22 cellular contexts compared by ENCODE assay signal in genomic region chr3:13053915-13054704, GRCh38. TPM values are rescaled to one million over a fixed set of nuclear protein-coding genes. Genes with fewer than 3 reads are reported as not detected.
DNase-seq lines count a peak whose midpoint lies in the region; ATAC-seq, FAIRE-seq and TF ChIP-seq lines count a peak whose summit lies in the region.
"Had no signal": no experiment of that assay in that cellular context is flagged by ENCODE, and none has a peak within 500 bp of the region (broad histone marks: within the 10 kb centered on the region; RNA-seq: fewer than 3 reads in every experiment).

No MANE protein-coding gene starts in this region.

- in situ Hi-C loops in HepG2 (cut with HindIII; ENCODE audit: extremely low pct_ligation_motif_present, low pct_unique_long_range_greater_than_20kb): no loop called here

- H3K27me3 ChIP-seq in HepG2 (ENCODE audit: control insufficient read depth in 1 of 2, insufficient read depth in 2 of 2, low read length in 2 of 2) (no peaks in the 10 kb centered on the region), right lobe of liver (no peaks in the 10 kb centered on the region), H1 (replicated peaks in 1 of 4; ENCODE audit: control insufficient read depth in 3 of 4, extremely low read depth in 1 of 4, insufficient read depth in 3 of 4, low read length in 3 of 4) (no peaks in the 10 kb centered on the region; a peak in 1 of 7 replicates), neuronal stem cell (ENCODE audit: control insufficient read depth in 3 of 3, insufficient read depth in 3 of 3, low read depth in 1 of 3, low read length in 3 of 3) (no peaks in the 10 kb centered on the region)

- TF ChIP-seq RAD21 in HepG2 (CRISPR knock-in tag; IDR thresholded peaks at IDR 0.05) (no peak), H1 (IDR thresholded peaks at IDR 0.05 in 1 of 2, conservative IDR thresholded peaks at IDR 0.05 in 1 of 2; ENCODE audit: low read depth in 2 of 2, low read length in 2 of 2) (no peak)

- no peak for TF ChIP-seq POLR2A in HepG2 (IDR thresholded peaks at IDR 0.05; ENCODE audit: insufficient read depth in 1 of 2, low read depth in 2 of 2, low read length in 2 of 2)
- no peak for TF ChIP-seq POLR2A in right lobe of liver (IDR thresholded peaks at IDR 0.05)
- TF ChIP-seq POLR2A in H1 (IDR thresholded peaks at IDR 0.05; ENCODE audit: control extremely low read depth in 1 of 2, low read depth in 2 of 2, low read length in 2 of 2): no peak

- H3K4ac ChIP-seq in H1 (replicated peaks; ENCODE audit: insufficient read length, low read depth, low read length): no peak overlapping the region
- H3K4ac ChIP-seq in neuronal stem cell (ENCODE audit: low read length): peak overlapping the region; percentile 26

- H3K4me3 ChIP-seq in HepG2 (replicated peaks in 1 of 3; ENCODE audit: insufficient read depth in 1 of 3, low read depth in 2 of 3, low read length in 3 of 3) (no peak overlapping the region), right lobe of liver (no peak overlapping the region), H1 (ENCODE audit: extremely low read depth in 1 of 4, insufficient read depth in 2 of 4, low read depth in 3 of 4, low read length in 4 of 4) (no peak overlapping the region), neuronal stem cell (ENCODE audit: low read length in 2 of 2) (no peak overlapping the region), OCI-LY7 (ENCODE audit: low read depth, low read length, poor library complexity, severe bottlenecking) (no peak overlapping the region)
- H3K4me3 ChIP-seq: A549, K562 had no signal

- H4K91ac ChIP-seq in H1 (replicated peaks; ENCODE audit: insufficient read length, low read length) (no peak overlapping the region), neuronal stem cell (ENCODE audit: low read depth, low read length, poor library complexity) (no peak overlapping the region)

- TF ChIP-seq EP300 in HepG2 (IDR thresholded peaks at IDR 0.05; ENCODE audit: low read depth in 2 of 2, low read length in 2 of 2) (no peak), HepG2 (CRISPR knock-in tag; IDR thresholded peaks at IDR 0.05; ENCODE audit: borderline replicate concordance) (no peak), H1 (IDR thresholded peaks at IDR 0.05; ENCODE audit: borderline replicate concordance in 1 of 2, low read depth in 2 of 2, low read length in 2 of 2) (no peak)

- CTCF ChIA-PET in HepG2 (lab: Yijun Ruan, JAX; ENCODE audit: low intra/inter-chr PET ratio, low total read pairs) (no interaction called here), H1 (lab: Charles Lee; ENCODE audit: partially characterized antibody) (interaction anchor here (0.6 to 1.6 kb wide), 3 partner anchors 13 to 27 kb away, joined by 3 read pairs; no protein-coding TSS in a partner anchor), OCI-LY7 (lab: Charles Lee; ENCODE audit: unreplicated experiment) (no interaction called here)

- TF ChIP-seq CTCF in HepG2 (CRISPR knock-in tag; IDR thresholded peaks at IDR 0.05) (no peak), right lobe of liver (IDR thresholded peaks at IDR 0.05) (no peak), H1 (IDR thresholded peaks at IDR 0.05; ENCODE audit: control extremely low read depth in 1 of 3, insufficient read depth in 1 of 3, low read depth in 1 of 3, low read length in 3 of 3) (no peak), OCI-LY7 (conservative IDR thresholded peaks at IDR 0.05; ENCODE audit: low read length) (no peak)

- no peak for ATAC-seq in HepG2
- no peak for ATAC-seq in right lobe of liver
- ATAC-seq: A549, K562 had no signal

- H3K23me2 ChIP-seq in H1 (ENCODE audit: low read depth, low read length): no peaks in the 10 kb centered on the region

- no peak overlapping the region for H3K4me2 ChIP-seq in HepG2 (ENCODE audit: low read depth, low read length)
- no peak overlapping the region for H3K4me2 ChIP-seq in H1 (ENCODE audit: insufficient read depth in 1 of 2, low read depth in 2 of 2, low read length in 2 of 2)
- H3K4me2 ChIP-seq in neuronal stem cell (ENCODE audit: insufficient read depth, low read length, poor library complexity, severe bottlenecking): no peak overlapping the region
- H3K4me2 ChIP-seq in OCI-LY7 (ENCODE audit: low read length): no peak overlapping the region
- H3K4me2 ChIP-seq: A549 had no signal

- no peak overlapping the region for H3K23ac ChIP-seq in H1 (ENCODE audit: insufficient read length)
- H3K23ac ChIP-seq in neuronal stem cell (ENCODE audit: low read depth, low read length, poor library complexity): peak overlapping the region; percentile 83

- H3K4me1 ChIP-seq in HepG2 (ENCODE audit: insufficient read depth, low read length): peaks cover 14% of the 10 kb centered on the region
- H3K4me1 ChIP-seq in right lobe of liver: no peaks in the 10 kb centered on the region
- peaks cover 0 to 10% (median 4%) of the 10 kb centered on the region in 4 experiments; a peak in 5 of 7 replicates for H3K4me1 ChIP-seq in H1 (replicated peaks in 1 of 4; ENCODE audit: control insufficient read depth in 3 of 4, insufficient read depth in 4 of 4, low read length in 3 of 4)
- H3K4me1 ChIP-seq in neuronal stem cell (ENCODE audit: control insufficient read depth in 2 of 2, insufficient read depth in 1 of 2, low read depth in 1 of 2, low read length in 2 of 2): peaks cover 14 to 15% of the 10 kb centered on the region in 2 donors
- H3K4me1 ChIP-seq in OCI-LY7 (ENCODE audit: insufficient read depth, low read length, poor library complexity, severe bottlenecking): peaks cover 39% of the 10 kb centered on the region
- H3K4me1 ChIP-seq: A549 had no signal

- 0 out of 2 replicates have a peak overlapping the region, but pooled peaks have one; percentile 2 for H2BK12ac ChIP-seq in H1 (ENCODE audit: low read depth, low read length)
- H2BK12ac ChIP-seq in neuronal stem cell (ENCODE audit: low read length): no peak overlapping the region

- H3K18ac ChIP-seq in H1 (ENCODE audit: extremely low read depth, low read length): no peak overlapping the region
- peak overlapping the region; percentile 75 for H3K18ac ChIP-seq in neuronal stem cell (ENCODE audit: low read length)

- H2BK15ac ChIP-seq in H1 (ENCODE audit: low read length): no peak overlapping the region; the same call in 1 of the 2 replicates
- no peak overlapping the region for H2BK15ac ChIP-seq in neuronal stem cell (ENCODE audit: low read length)

- H3K9me2 ChIP-seq in OCI-LY7 (ENCODE audit: insufficient read depth, low read length): no peaks in the 10 kb centered on the region

- no peak overlapping the region for H4K5ac ChIP-seq in H1 (ENCODE audit: insufficient read length, low read depth, low read length)

- no peak overlapping the region for H2AK5ac ChIP-seq in H1 (ENCODE audit: low read depth, low read length)
- H2AK5ac ChIP-seq in neuronal stem cell (ENCODE audit: low read depth, low read length): no peak overlapping the region

- intact Hi-C loops in HepG2 (cut with micrococcal nuclease; ENCODE audit: unreplicated experiment): no loop called here
- intact Hi-C loops in right lobe of liver (cut with DNase I): no loop called here
- intact Hi-C loops in OCI-LY7 (cut with micrococcal nuclease; ENCODE audit: unreplicated experiment): no loop called here

- no peak overlapping the region for H2BK120ac ChIP-seq in H1 (replicated peaks; ENCODE audit: low read depth, low read length)
- H2BK120ac ChIP-seq in neuronal stem cell (ENCODE audit: low read depth, low read length): no peak overlapping the region

- H3K9me3 ChIP-seq in HepG2 (ENCODE audit: low read length) (no peaks in the 10 kb centered on the region), right lobe of liver (no peaks in the 10 kb centered on the region), H1 (ENCODE audit: insufficient read depth in 2 of 2, low read depth in 1 of 2, low read length in 1 of 2) (no peaks in the 10 kb centered on the region), neuronal stem cell (replicated peaks in 1 of 2; ENCODE audit: control insufficient read depth in 2 of 2, insufficient read depth in 1 of 2, low read depth in 1 of 2, low read length in 2 of 2) (no peaks in the 10 kb centered on the region), OCI-LY7 (ENCODE audit: low read length) (no peaks in the 10 kb centered on the region)
- H3K9me3 ChIP-seq: A549 had no signal

- no peak overlapping the region for H2BK5ac ChIP-seq in H1 (ENCODE audit: low read depth, low read length)
- H2BK5ac ChIP-seq in neuronal stem cell (ENCODE audit: low read length): peak overlapping the region; percentile 85

- no peaks in the 10 kb centered on the region for H3K79me2 ChIP-seq in HepG2 (ENCODE audit: insufficient read depth, low read length)
- no peaks in the 10 kb centered on the region for H3K79me2 ChIP-seq in H1 (ENCODE audit: control insufficient read depth in 1 of 2, insufficient read depth in 2 of 2, low read length in 2 of 2)
- peaks cover 28% of the 10 kb centered on the region; the same call in 1 of the 2 replicates for H3K79me2 ChIP-seq in OCI-LY7 (ENCODE audit: insufficient read depth, low read depth, low read length)

- H3K27ac ChIP-seq in HepG2 (ENCODE audit: extremely low read length, insufficient read depth, low read length): no peak overlapping the region
- no peak overlapping the region for H3K27ac ChIP-seq in right lobe of liver
- no peak overlapping the region for H3K27ac ChIP-seq in H1 (ENCODE audit: low read depth, low read length)
- H3K27ac ChIP-seq in neuronal stem cell (replicated peaks; ENCODE audit: low read length): no peak overlapping the region
- H3K27ac ChIP-seq in OCI-LY7 (ENCODE audit: low read depth, low read length, poor library complexity, severe bottlenecking): no peak overlapping the region
- H3K27ac ChIP-seq: A549, HL-60 had no signal

- H3K79me1 ChIP-seq in H1 (ENCODE audit: low read depth, low read length) (no peaks in the 10 kb centered on the region; the same call in 1 of the 2 replicates), neuronal stem cell (ENCODE audit: low read depth, low read length) (peaks cover 2% of the 10 kb centered on the region)

- BruUV-seq in HepG2 (replicated peaks; lab: Mats Ljungman, UMichigan) (no TSS peak), OCI-LY7 (replicated peaks; lab: Mats Ljungman, UMichigan) (no TSS peak)

- H3K56ac ChIP-seq in H1 (replicated peaks; ENCODE audit: insufficient read length, low read depth, low read length): no peak overlapping the region

- 95% methylated on average over 16 of the region's 22 CpGs for WGBS in HepG2 (ENCODE audit: low lambda C conversion rate)
- 92% methylated on average over 10 of the region's 22 CpGs for WGBS in right lobe of liver (ENCODE audit: insufficient coverage, low coverage, low lambda C conversion rate, missing lambda C conversion rate)
- WGBS in H1 (ENCODE audit: extremely low coverage in 1 of 2, insufficient coverage in 1 of 2, insufficient read length in 1 of 2, insufficient replicate concordance in 2 of 2, low coverage in 1 of 2, low lambda C conversion rate in 2 of 2, missing lambda C conversion rate in 1 of 2), 2 experiments: 92% methylated on average over 22 of the region's 22 CpGs; no CpG with 5 or more reads in 1 of the 2 experiments
- no CpG with 5 or more reads among the region's 22 CpGs for WGBS in neuronal stem cell (ENCODE audit: extremely low coverage in 2 of 2, insufficient read length in 2 of 2, insufficient replicate concordance in 1 of 2), 2 donors

- H3K9ac ChIP-seq in HepG2 (ENCODE audit: insufficient read depth, low read depth, low read length) (no peak overlapping the region), H1 (replicated peaks in 1 of 4; ENCODE audit: extremely low read depth in 1 of 4, low read depth in 3 of 4, low read length in 3 of 4) (no peak overlapping the region), neuronal stem cell (ENCODE audit: low read depth, low read length, poor library complexity) (peak overlapping the region; percentile 70)

- H4K20me1 ChIP-seq in HepG2 (ENCODE audit: insufficient read depth, low read length): no peaks in the 10 kb centered on the region; the same call in 1 of the 2 replicates
- H4K20me1 ChIP-seq in H1 (replicated peaks in 1 of 2; ENCODE audit: control insufficient read depth in 1 of 2, insufficient read depth in 2 of 2, low read length in 2 of 2): no peaks in the 10 kb centered on the region
- H4K20me1 ChIP-seq in OCI-LY7 (ENCODE audit: insufficient read depth, low read length): no peaks in the 10 kb centered on the region

- H3K14ac ChIP-seq in H1 (ENCODE audit: insufficient read length) (no peak overlapping the region), neuronal stem cell (ENCODE audit: low read length) (peak overlapping the region; percentile 75)

- H3K36me3 ChIP-seq in HepG2 (replicated peaks in 1 of 2; ENCODE audit: control insufficient read depth in 1 of 2, insufficient read depth in 2 of 2, low read length in 2 of 2): no peaks in the 10 kb centered on the region
- H3K36me3 ChIP-seq in right lobe of liver: no peaks in the 10 kb centered on the region
- H3K36me3 ChIP-seq in H1 (ENCODE audit: control insufficient read depth in 2 of 4, insufficient read depth in 4 of 4, low read length in 3 of 4): no peaks in the 10 kb centered on the region
- H3K36me3 ChIP-seq in neuronal stem cell (replicated peaks in 1 of 2; ENCODE audit: control insufficient read depth in 2 of 2, insufficient read depth in 2 of 2, low read length in 2 of 2): no peaks in the 10 kb centered on the region
- peaks cover 5% of the 10 kb centered on the region; the same call in 1 of the 2 replicates for H3K36me3 ChIP-seq in OCI-LY7 (ENCODE audit: insufficient read depth, low read length)

- H4K8ac ChIP-seq in H1 (ENCODE audit: extremely low read depth, insufficient read depth, low read length) (no peak overlapping the region; the same call in 1 of the 2 replicates), neuronal stem cell (ENCODE audit: low read depth, low read length) (no peak overlapping the region)

- no peak overlapping the region for H2BK20ac ChIP-seq in H1 (ENCODE audit: low read length)

- POLR2A ChIA-PET in HepG2 (lab: Yijun Ruan, JAX): no interaction called here
- POLR2A ChIA-PET in H1 (lab: Charles Lee; ENCODE audit: partially characterized antibody): no interaction called here
- POLR2A ChIA-PET in OCI-LY7 (lab: Charles Lee): interaction anchor here (0.5 to 0.6 kb wide), 2 partner anchors 137 to 242 kb away, joined by 5 to 7 read pairs; no protein-coding TSS in a partner anchor

- FAIRE-seq in HepG2 (lab: Jason Lieb, UNC): no peak
- FAIRE-seq in H1 (lab: Jason Lieb, UNC): no peak
- FAIRE-seq: A549, K562 had no signal

- H2AFZ ChIP-seq in HepG2 (ENCODE audit: low read length) (no peak overlapping the region), H1 (ENCODE audit: low read length) (no peak overlapping the region), neuronal stem cell (ENCODE audit: low read length) (no peak overlapping the region), OCI-LY7 (ENCODE audit: low read length) (no peak overlapping the region)

- DNase-seq in HepG2 (ENCODE audit: low spot score) (no peak), right lobe of liver (no peak), H1 (ENCODE audit: low read depth in 1 of 2, low spot score in 2 of 2) (no peak), neuronal stem cell (ENCODE audit: low spot score) (no peak), glomerular visceral epithelial cell (ENCODE audit: extremely low spot score) (no peak), OCI-LY7 (ENCODE audit: low spot score) (no peak), NCI-H1092 (lab: John Stamatoyannopoulos, UW) (no peak)
- no peak for DNase-seq in stimulated activated CD4-positive, alpha-beta T cell treated with anti-CD3 and anti-CD28 coated beads, Interleukin-12 subunit alpha, Interleukin-12 subunit beta, amount 100 ng/mL, for 4 hours
- DNase-seq: CD4-positive, alpha-beta T cell; DMS79 treated with DMSO at 0.1 percent for 48 hours; GDM1; GOT3; HFFc6; NCI-H1092 treated with DMSO at 0.1 percent for 48 hours; NCI-H1694; NCI-H2107; NCI-H345; NCI-H69; NK-92 treated with Interleukin-12 subunit alpha and Interleukin-12 subunit beta, amount 100 ng/mL, for 24 hours had no signal

RNA-seq across cellular contexts. Expression of gene IQSEC1, which starts 19.1 kb away (rescaled TPM):
- total RNA-seq in HepG2 (2016; rRNA removed; fragmentation: Illumina TruSeq; extraction: Trizol) (17.4 and 24.2 TPM in 2 replicates), right lobe of liver (10 to 100 TPM; 32.1 to 61.3 (median 48.9) TPM), OCI-LY7 (2022) (56.3 and 70.1 TPM in 2 replicates)
- total RNA-seq in HepG2 (2016; cell fraction: cytosol; rRNA removed; fragmentation: Illumina TruSeq; extraction: Trizol; ENCODE audit: low read depth): 12.3 and 12.9 TPM in 2 replicates
- total RNA-seq in HepG2 (2016; cell fraction: insoluble cytoplasmic fraction; rRNA removed; fragmentation: Illumina TruSeq; extraction: Trizol): 17.6 and 20.3 TPM in 2 replicates
- 25.6 and 28.9 TPM in 2 replicates for total RNA-seq in HepG2 (2016; cell fraction: membrane; rRNA removed; fragmentation: Illumina TruSeq; extraction: Trizol)
- total RNA-seq in HepG2 (2016; cell fraction: nucleus; rRNA removed; fragmentation: Illumina TruSeq; extraction: Trizol): 26.8 and 29.4 TPM in 2 replicates
- polyA plus RNA-seq in HepG2 (2011; rRNA removed) (20.2 and 24.5 TPM in 2 replicates), H1 (2011; rRNA removed) (6.8 and 12.4 TPM in 2 replicates)
- polyA plus RNA-seq in HepG2 (2011; cell fraction: cytosol; rRNA removed): 11.4 and 12.7 TPM in 2 replicates
- polyA plus RNA-seq in HepG2 (2011; cell fraction: nucleus; rRNA removed): 77.1 and 100 TPM in 2 replicates
- polyA plus RNA-seq in HepG2 (2012): 40.4 and 47.7 TPM in 2 replicates
- 3.1 and 3.4 TPM in 2 replicates for polyA plus RNA-seq in HepG2 (2016; cell fraction: cytosol; fragmentation: Illumina TruSeq; extraction: Trizol; ENCODE audit: low read depth)
- 23.2 and 33.8 TPM in 2 replicates for polyA plus RNA-seq in HepG2 (2016; cell fraction: insoluble cytoplasmic fraction; fragmentation: Illumina TruSeq; extraction: Trizol; ENCODE audit: low read depth)
- polyA plus RNA-seq in HepG2 (2016; cell fraction: membrane; fragmentation: Illumina TruSeq; extraction: Trizol; ENCODE audit: low read depth): 13.5 and 17.5 TPM in 2 replicates
- polyA plus RNA-seq in HepG2 (2016; cell fraction: nucleus; fragmentation: Illumina TruSeq; extraction: Trizol; ENCODE audit: insufficient read depth, low read depth): 57.5 and 60.4 TPM in 2 replicates
- polyA minus RNA-seq in HepG2 (2011; rRNA and poly(A)+ RNA removed; ENCODE audit: low replicate concordance): 6.5 and 33.0 TPM in 2 replicates
- polyA minus RNA-seq in HepG2 (2011; cell fraction: cytosol; rRNA and poly(A)+ RNA removed): 25.6 and 30.7 TPM in 2 replicates
- 49.3 and 52.3 TPM in 2 replicates for polyA minus RNA-seq in HepG2 (2011; cell fraction: nucleus; rRNA and poly(A)+ RNA removed)
- 28.2 and 28.8 TPM in 2 replicates for total RNA-seq in H1 (2021; fragmentation: NEBNext Ultra II Directional; extraction: Animal tissue kit (Norgen Biotek cat#: 25700))
- 5.7 TPM for polyA plus RNA-seq in H1 (2011; cell fraction: cytosol; rRNA removed)
- 26.7 TPM for polyA plus RNA-seq in H1 (2011; cell fraction: nucleus; rRNA removed)
- 16.5 to 22.4 TPM (median 19.3 TPM) in 4 replicates for polyA plus RNA-seq in H1 (2012, experiment 1 of 2)
- polyA plus RNA-seq in H1 (2012, experiment 2 of 2): 9.5 TPM
- 16.4 TPM for polyA plus RNA-seq in H1 (2013, experiment 1 of 2)
- 15.3 TPM for polyA plus RNA-seq in H1 (2013, experiment 2 of 2)
- polyA minus RNA-seq in H1 (2011; rRNA and poly(A)+ RNA removed): 11.0 and 11.7 TPM in 2 replicates
- 14.5 TPM for polyA minus RNA-seq in H1 (2011; cell fraction: cytosol; rRNA and poly(A)+ RNA removed)
- polyA minus RNA-seq in H1 (2011; cell fraction: nucleus; rRNA and poly(A)+ RNA removed): 36.0 TPM
- 22.0 TPM for polyA plus RNA-seq in neuronal stem cell (2013, experiment 1 of 2)
- 22.8 TPM for polyA plus RNA-seq in neuronal stem cell (2013, experiment 2 of 2)
- total RNA-seq in OCI-LY7 (2014; rRNA removed; shearing (Covaris generic)): 24.3 and 25.2 TPM in 2 replicates
